ENCODE assay signal across 34 cellular contexts in genomic region chr7:111433426-111433825, GRCh38.
"Had no signal": no experiment of that assay in that cellular context is flagged by ENCODE, and none has a peak within 500 bp of the region (broad histone marks: within the 10 kb centered on the region; RNA-seq: fewer than 3 reads in every experiment).

No MANE protein-coding gene starts in this region.

- H3K27me3 ChIP-seq: MG63 had no signal

- H3K36me3 ChIP-seq: MG63 had no signal

- H3K9me3 ChIP-seq: MG63 had no signal

- H3K4me3 ChIP-seq: MG63 had no signal

- H3K27ac ChIP-seq: KMS-11 had no signal

- H3K4me2 ChIP-seq: KMS-11 had no signal

- H3K9ac ChIP-seq: KMS-11 had no signal

- DNase-seq: Kasumi-1, MG63, MM.1S, MV-4-11, NCI-H1048, NCI-H1092, NCI-H1092 treated with DMSO at 0.1 percent for 48 hours, NCI-H1105, NCI-H1105 treated with DMSO at 0.1 percent for 48 hours, NCI-H1417, NCI-H1417 treated with DMSO at 0.1 percent for 48 hours, NCI-H1436, NCI-H1436 treated with DMSO at 0.1 percent for 48 hours, NCI-H146, NCI-H1694, NCI-H1694 treated with DMSO at 0.1 percent for 48 hours, NCI-H187, NCI-H187 treated with DMSO at 0.1 percent for 48 hours, NCI-H1930, NCI-H2029, NCI-H2029 treated with DMSO at 0.1 percent for 48 hours, NCI-H2081, NCI-H2081 treated with DMSO at 0.1 percent for 48 hours, NCI-H2107, NCI-H2171, NCI-H2171 treated with DMSO at 0.1 percent for 48 hours, NCI-H2227 treated with DMSO at 0.1 percent for 48 hours, NCI-H226, NCI-H345, NCI-H446, NCI-H446 treated with DMSO at 0.1 percent for 48 hours, NCI-H510A, NCI-H510A treated with DMSO at 0.1 percent for 48 hours had no signal
